In genomic region chr15:27934782-27935181, GRCh38 we compare ENCODE assay signal across 18 cellular contexts.
DNase-seq lines count a peak whose midpoint lies in the region; ATAC-seq and TF ChIP-seq lines count a peak whose summit lies in the region.
"Had no signal": no experiment of that assay in that cellular context is flagged by ENCODE, and none has a peak within 500 bp of the region (broad histone marks: within the 10 kb centered on the region; RNA-seq: fewer than 3 reads in every experiment).

No MANE protein-coding gene starts in this region.

- peak overlapping the region; percentile 0 for H3K18ac ChIP-seq in neuronal stem cell (ENCODE audit: low read length)

- H4K91ac ChIP-seq in neuronal stem cell (ENCODE audit: low read depth, low read length, poor library complexity) = no peak overlapping the region

- no CpG with 5 or more reads among the region's 9 CpGs for WGBS in neuronal stem cell (ENCODE audit: extremely low coverage in 2 of 2, insufficient read length in 2 of 2, insufficient replicate concordance in 1 of 2), 2 donors
- WGBS in esophagus squamous epithelium, 2 donors = 86 to 87% methylated on average over 5 to 9 of the region's 9 CpGs

- H2AK5ac ChIP-seq in neuronal stem cell (ENCODE audit: low read depth, low read length) = no peak overlapping the region

- intact Hi-C loops in esophagus squamous epithelium (cut with DNase I) = no loop called here

- no peak overlapping the region for H2BK120ac ChIP-seq in neuronal stem cell (ENCODE audit: low read depth, low read length)

- ATAC-seq in GM19467 (IDR thresholded peaks at IDR 0.05; ENCODE audit: unreplicated experiment) = no peak
- ATAC-seq: CD8-positive, alpha-beta T cell; GM12878 had no signal

- peak overlapping the region; percentile 50 for H3K9ac ChIP-seq in neuronal stem cell (ENCODE audit: low read depth, low read length, poor library complexity)
- H3K9ac ChIP-seq: BLaER1 had no signal

- H3K4me3 ChIP-seq in WERI-Rb-1 (ENCODE audit: low read depth, low read length) = no peak overlapping the region
- H3K4me3 ChIP-seq in neuronal stem cell (ENCODE audit: low read length in 2 of 2) = no peak overlapping the region
- no peak overlapping the region for H3K4me3 ChIP-seq in esophagus squamous epithelium
- H3K4me3 ChIP-seq: BLaER1, GM12878 had no signal

- H3K9me3 ChIP-seq in WERI-Rb-1 (ENCODE audit: severe bottlenecking) = no peaks in the 10 kb centered on the region
- H3K9me3 ChIP-seq in neuronal stem cell (replicated peaks in 1 of 2; ENCODE audit: control insufficient read depth in 2 of 2, insufficient read depth in 1 of 2, low read depth in 1 of 2, low read length in 2 of 2) = peaks cover 0 to 9% of the 10 kb centered on the region in 2 donors
- peaks cover 0 to 8% (median 7%) of the 10 kb centered on the region in 3 donors for H3K9me3 ChIP-seq in esophagus squamous epithelium

- H4K8ac ChIP-seq in neuronal stem cell (ENCODE audit: low read depth, low read length) = no peak overlapping the region

- no peak overlapping the region for H2BK15ac ChIP-seq in neuronal stem cell (ENCODE audit: low read length)

- H3K4me1 ChIP-seq in neuronal stem cell (ENCODE audit: control insufficient read depth in 2 of 2, insufficient read depth in 1 of 2, low read depth in 1 of 2, low read length in 2 of 2) = peaks cover 0 to 4% of the 10 kb centered on the region in 2 donors
- no peaks in the 10 kb centered on the region for H3K4me1 ChIP-seq in esophagus squamous epithelium
- H3K4me1 ChIP-seq: BLaER1, Caco-2 had no signal

- H3K14ac ChIP-seq in neuronal stem cell (ENCODE audit: low read length) = no peak overlapping the region

- H3K27ac ChIP-seq in WERI-Rb-1 (no peak overlapping the region), neuronal stem cell (replicated peaks; ENCODE audit: low read length) (no peak overlapping the region), esophagus squamous epithelium (no peak overlapping the region)
- H3K27ac ChIP-seq: 22Rv1, BLaER1, C4-2B had no signal

- no peaks in the 10 kb centered on the region for H3K79me1 ChIP-seq in neuronal stem cell (ENCODE audit: low read depth, low read length)

- no peak overlapping the region for H2BK12ac ChIP-seq in neuronal stem cell (ENCODE audit: low read length)

- H3K4me2 ChIP-seq in neuronal stem cell (ENCODE audit: insufficient read depth, low read length, poor library complexity, severe bottlenecking) = no peak overlapping the region
- H3K4me2 ChIP-seq: BLaER1 had no signal

- DNase-seq in NCI-H2227 (lab: John Stamatoyannopoulos, UW; ENCODE audit: unreplicated experiment) = peak; percentile 1
- no peak for DNase-seq in NCI-H2227 treated with DMSO at 0.1 percent for 48 hours (lab: John Stamatoyannopoulos, UW)
- peak; percentile 52 for DNase-seq in WERI-Rb-1
- DNase-seq in neuronal stem cell (ENCODE audit: low spot score) = no peak
- DNase-seq in esophagus squamous epithelium (lab: John Stamatoyannopoulos, UW) = no peak
- DNase-seq: Caco-2; CD4-positive, CD25-positive, alpha-beta regulatory T cell; CD8-positive, alpha-beta T cell; DMS153; DND-41; GDM1; H7; HCEC 1CT had no signal

- no peak overlapping the region for H3K4ac ChIP-seq in neuronal stem cell (ENCODE audit: low read length)

- H3K27me3 ChIP-seq in WERI-Rb-1 (ENCODE audit: insufficient read depth, low read depth, severe bottlenecking) = no peaks in the 10 kb centered on the region
- peaks cover 0 to 2% (median 0%) of the 10 kb centered on the region in 3 experiments for H3K27me3 ChIP-seq in neuronal stem cell (ENCODE audit: control insufficient read depth in 3 of 3, insufficient read depth in 3 of 3, low read depth in 1 of 3, low read length in 3 of 3)
- H3K27me3 ChIP-seq in esophagus squamous epithelium = no peaks in the 10 kb centered on the region
- H3K27me3 ChIP-seq: BLaER1 had no signal

- H2BK5ac ChIP-seq in neuronal stem cell (ENCODE audit: low read length) = no peak overlapping the region

- no peak for TF ChIP-seq CTCF in WERI-Rb-1 (IDR thresholded peaks at IDR 0.05; ENCODE audit: low read depth, low read length)
- no peak for TF ChIP-seq CTCF in esophagus squamous epithelium (IDR thresholded peaks at IDR 0.05)

- H2AFZ ChIP-seq in neuronal stem cell (ENCODE audit: low read length) = no peak overlapping the region

- no peak overlapping the region for H3K23ac ChIP-seq in neuronal stem cell (ENCODE audit: low read depth, low read length, poor library complexity)

- TF ChIP-seq POLR2A in esophagus squamous epithelium (IDR thresholded peaks at IDR 0.05) = no peak

- H3K36me3 ChIP-seq in WERI-Rb-1 (no peaks in the 10 kb centered on the region), neuronal stem cell (replicated peaks in 1 of 2; ENCODE audit: control insufficient read depth in 2 of 2, insufficient read depth in 2 of 2, low read length in 2 of 2) (no peaks in the 10 kb centered on the region), esophagus squamous epithelium (no peaks in the 10 kb centered on the region)
- H3K36me3 ChIP-seq: BLaER1 had no signal

Comparison
In these comparisons a context has a peak if more than half of its experiments do, and no peak if none do; other contexts are left out.
1. DNase-seq: peak in NCI-H2227 (single experiment) and WERI-Rb-1 (single experiment); none in NCI-H2227 treated with DMSO at 0.1 percent for 48 hours (single experiment), neuronal stem cell (single experiment) and esophagus squamous epithelium (single experiment).